ENCODE assay signal across 8 cellular contexts in genomic region chr5:87780831-87781760, GRCh38.
A peak's percentile ranks its signal among the peaks of the same experiment; 100 is the strongest.
DNase-seq lines count a peak whose midpoint lies in the region; ATAC-seq and TF ChIP-seq lines count a peak whose summit lies in the region.

No MANE protein-coding gene starts in this region.

- peaks cover 0 to 6% (median 3%) of the 10 kb centered on the region in 3 donors for H3K4me1 Mint-ChIP-seq in naive B cell

- no peaks in the 10 kb centered on the region for H4K20me1 ChIP-seq in OCI-LY3 (ENCODE audit: insufficient read depth, low read length)

- no peaks in the 10 kb centered on the region; the same call in 1 of the 2 replicates for H3K27me3 ChIP-seq in OCI-LY3 (ENCODE audit: low read depth, low read length)

- peak overlapping the region in 1 of 8 donors; percentile 59 for H3K4me3 Mint-ChIP-seq in naive B cell

- H3K36me3 ChIP-seq in OCI-LY3 (replicated peaks; ENCODE audit: low read depth, low read length): no peaks in the 10 kb centered on the region

- 0 out of 2 replicates have a peak overlapping the region, but pooled peaks have one; percentile 10 for H3K9ac ChIP-seq in OCI-LY3 (ENCODE audit: low read length)

- H2AFZ ChIP-seq in OCI-LY3 (ENCODE audit: low read depth, low read length): peak overlapping the region; percentile 84

- H3K27me3 Mint-ChIP-seq in naive B cell: peaks cover 28 to 34% (median 30%) of the 10 kb centered on the region in 3 donors

- H3K36me3 Mint-ChIP-seq in naive B cell: no peaks in the 10 kb centered on the region

- peak overlapping the region; percentile 64 for H3K4me2 ChIP-seq in OCI-LY3 (ENCODE audit: low read length)

- DNase-seq in DMS79 treated with DMSO at 0.1 percent for 48 hours (lab: John Stamatoyannopoulos, UW): peak; percentile 28
- DNase-seq in Jurkat, Clone E6-1 (ENCODE audit: low read depth, low spot score): peak; percentile 73
- DNase-seq in activated T-cell treated with anti-CD3 and anti-CD28 coated beads for 1 hour (ENCODE audit: low read depth): peak; percentile 71
- DNase-seq in naive B cell: peak; percentile 65
- peak; percentile 16 to 50 for DNase-seq in stimulated activated CD8-positive, alpha-beta memory T cell treated with anti-CD3 and anti-CD28 coated beads, Interleukin-7, amount 100 ng/mL, for 48 hours (ENCODE audit: extremely low read depth in 1 of 2, low read depth in 1 of 2)

- peaks cover 8% of the 10 kb centered on the region; the same call in 1 of the 2 replicates for H3K4me1 ChIP-seq in OCI-LY3 (ENCODE audit: low read length)

- TF ChIP-seq CTCF in OCI-LY3 (IDR thresholded peaks at IDR 0.05; ENCODE audit: low read depth, low read length): peak; percentile 74

- no peaks in the 10 kb centered on the region for H3K9me3 Mint-ChIP-seq in naive B cell

- peak overlapping the region; percentile 27; the same call in 1 of the 2 replicates for H3K27ac ChIP-seq in OCI-LY3 (ENCODE audit: low read length)

- H3K79me2 ChIP-seq in OCI-LY3 (ENCODE audit: low read length): no peaks in the 10 kb centered on the region

- no peak overlapping the region for H3K4me3 ChIP-seq in Jurkat, Clone E6-1 (ENCODE audit: low read length)
- H3K4me3 ChIP-seq in OCI-LY3 (ENCODE audit: low read length): peak overlapping the region; percentile 64

- ATAC-seq in GM21786 (IDR thresholded peaks at IDR 0.05; ENCODE audit: unreplicated experiment) (peak; percentile 99), esophagus mucosa (peak; percentile 92), naive B cell (ENCODE audit: low read depth in 2 of 2) (peak; percentile 99)

- H3K9me3 ChIP-seq in OCI-LY3 (ENCODE audit: insufficient read depth, low read length): no peaks in the 10 kb centered on the region

- H3K27ac Mint-ChIP-seq in naive B cell: no peak overlapping the region
